In the genomic region with DNA sequence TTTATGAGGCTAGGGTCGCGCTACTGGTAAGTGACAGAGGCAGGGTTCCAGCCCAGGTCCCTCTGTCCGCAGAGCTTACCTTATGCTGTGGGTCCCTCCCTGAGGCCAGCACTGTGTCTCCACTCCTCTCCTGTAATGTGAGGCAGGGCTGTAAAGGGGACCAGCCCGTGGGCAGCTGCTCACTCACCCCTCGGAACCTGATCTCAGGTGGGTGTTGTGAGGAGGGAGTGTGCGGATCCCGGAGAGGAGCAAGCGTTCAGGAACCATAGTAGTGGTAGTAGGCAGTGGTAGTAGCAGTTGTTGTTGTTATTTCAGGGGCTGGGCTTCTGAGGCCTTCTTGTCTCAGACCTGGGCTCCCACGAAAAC, we compare ENCODE assay signal across 8 cellular contexts. TPM values are rescaled to one million over a fixed set of nuclear protein-coding genes. Genes with fewer than 3 reads are reported as not detected.
DNase-seq lines count a peak whose midpoint lies in the region; ATAC-seq and TF ChIP-seq lines count a peak whose summit lies in the region.

No MANE protein-coding gene starts in this region.

- H3K4me3 ChIP-seq in testis = no peak overlapping the region

- no peaks in the 10 kb centered on the region for H3K9me3 ChIP-seq in testis

- peaks cover 8% of the 10 kb centered on the region for H3K27me3 Mint-ChIP-seq in activated T-helper 1 cell treated with anti-CD3 and anti-CD28 coated beads, Interleukin-12 subunit alpha, Interleukin-12 subunit beta, Interleukin-2, Interleukin-4 antibody, amounts not matched to agents 30 ng/mL and 10 ng/mL and 1 ng/mL, durations not matched to agents 14 hours and 24 hours and 36 hours (ENCODE audit: insufficient read depth)

- peaks cover 54% of the 10 kb centered on the region for H3K4me1 Mint-ChIP-seq in activated T-helper 1 cell treated with anti-CD3 and anti-CD28 coated beads, Interleukin-12 subunit alpha, Interleukin-12 subunit beta, Interleukin-2, Interleukin-4 antibody, amounts not matched to agents 30 ng/mL and 10 ng/mL and 1 ng/mL, durations not matched to agents 14 hours and 24 hours and 36 hours (ENCODE audit: low read depth)

- intact Hi-C loops in activated T-helper 1 cell treated with anti-CD3 and anti-CD28 coated beads, Interleukin-12 subunit alpha, Interleukin-12 subunit beta, Interleukin-2, Interleukin-4 antibody, amounts not matched to agents 30 ng/mL and 10 ng/mL and 1 ng/mL, durations not matched to agents 14 hours and 24 hours and 36 hours (cut with micrococcal nuclease) = loop anchor here (2.0 to 10.0 kb wide), 7 partner anchors 381 to 1594 kb away; partner anchors contain the start of genes AGO1, FHL3, MTF1 and MYCBP
- intact Hi-C loops in left colon (cut with DNase I, micrococcal nuclease) = loop anchor here in 1 of 2 donors (10.0 kb wide), 1 partner anchor 1081 kb away; the partner anchor contains the start of gene LSM10
- intact Hi-C loops in testis (cut with DNase I; ENCODE audit: low total_unique reads) = no loop called here

- H3K36me3 Mint-ChIP-seq in activated T-helper 1 cell treated with anti-CD3 and anti-CD28 coated beads, Interleukin-12 subunit alpha, Interleukin-12 subunit beta, Interleukin-2, Interleukin-4 antibody, amounts not matched to agents 30 ng/mL and 10 ng/mL and 1 ng/mL, durations not matched to agents 14 hours and 24 hours and 36 hours (ENCODE audit: low read depth) = peaks cover 55% of the 10 kb centered on the region

- H3K27ac ChIP-seq in testis = peak overlapping the region; percentile 75 to 94

- no peak for ATAC-seq in left colon

- H3K9me3 Mint-ChIP-seq in activated T-helper 1 cell treated with anti-CD3 and anti-CD28 coated beads, Interleukin-12 subunit alpha, Interleukin-12 subunit beta, Interleukin-2, Interleukin-4 antibody, amounts not matched to agents 30 ng/mL and 10 ng/mL and 1 ng/mL, durations not matched to agents 14 hours and 24 hours and 36 hours = no peaks in the 10 kb centered on the region

- H3K4me1 ChIP-seq in testis = peaks cover 64% of the 10 kb centered on the region

- no peak for TF ChIP-seq CTCF in testis (IDR thresholded peaks at IDR 0.05)

- peak overlapping the region; percentile 97 for H3K27ac Mint-ChIP-seq in activated T-helper 1 cell treated with anti-CD3 and anti-CD28 coated beads, Interleukin-12 subunit alpha, Interleukin-12 subunit beta, Interleukin-2, Interleukin-4 antibody, amounts not matched to agents 30 ng/mL and 10 ng/mL and 1 ng/mL, durations not matched to agents 14 hours and 24 hours and 36 hours

- H3K27me3 ChIP-seq in testis = no peaks in the 10 kb centered on the region

- WGBS in testis, 2 donors = 79 to 94% methylated on average over 8 to 9 of the region's 9 CpGs

- H3K4me3 Mint-ChIP-seq in activated T-helper 1 cell treated with anti-CD3 and anti-CD28 coated beads, Interleukin-12 subunit alpha, Interleukin-12 subunit beta, Interleukin-2, Interleukin-4 antibody, amounts not matched to agents 30 ng/mL and 10 ng/mL and 1 ng/mL, durations not matched to agents 14 hours and 24 hours and 36 hours = peak overlapping the region; percentile 100

- peak; percentile 7 to 9 for DNase-seq in activated CD4-positive, alpha-beta T cell treated with anti-CD3 and anti-CD28 coated beads for 4 hours
- DNase-seq in activated CD4-positive, alpha-beta T cell treated with anti-CD3 and anti-CD28 coated beads for 1 hour = no peak
- no peak for DNase-seq in activated T-helper 1 cell treated with anti-CD3 and anti-CD28 coated beads, Interleukin-12 subunit alpha, Interleukin-12 subunit beta, Interleukin-2, Interleukin-4 antibody, amounts not matched to agents 30 ng/mL and 10 ng/mL and 1 ng/mL, durations not matched to agents 14 hours and 24 hours and 36 hours (ENCODE audit: low spot score)
- DNase-seq in left colon (peak; percentile 31), testis (no peak), NCI-H2227 treated with DMSO at 0.1 percent for 48 hours (lab: John Stamatoyannopoulos, UW) (no peak), SIG-M5 treated with dmso at 0.1 percent for 504 hours (lab: John Stamatoyannopoulos, UW; ENCODE audit: unreplicated experiment) (no peak), inferior parietal cortex (ENCODE audit: extremely low spot score) (no peak)

- TF ChIP-seq POLR2A in testis (IDR thresholded peaks at IDR 0.05) = no peak

- no peaks in the 10 kb centered on the region for H3K36me3 ChIP-seq in testis (ENCODE audit: low read depth, missing control alignments)

RNA-seq across cellular contexts. Expression of gene ZC3H12A, which starts 1.7 kb away (rescaled TPM):
- total RNA-seq in activated T-helper 1 cell treated with anti-CD3 and anti-CD28 coated beads, Interleukin-12 subunit alpha, Interleukin-12 subunit beta, Interleukin-2, Interleukin-4 antibody, amounts not matched to agents 30 ng/mL and 10 ng/mL and 1 ng/mL, durations not matched to agents 14 hours and 24 hours and 36 hours = 40.4 and 44.0 TPM in 2 replicates
- total RNA-seq in left colon (10 to 100 TPM; 24.0 to 61.6 TPM), testis (1 to 10 TPM; 8.2 to 9.0 TPM)
- polyA plus RNA-seq in testis (ENCODE audit: insufficient read depth, low read depth, low replicate concordance) = 6.3 TPM

RNA-seq across cellular contexts. Expression of gene MEAF6, which starts 38.5 kb away (rescaled TPM):
- 102 and 103 TPM in 2 replicates for total RNA-seq in activated T-helper 1 cell treated with anti-CD3 and anti-CD28 coated beads, Interleukin-12 subunit alpha, Interleukin-12 subunit beta, Interleukin-2, Interleukin-4 antibody, amounts not matched to agents 30 ng/mL and 10 ng/mL and 1 ng/mL, durations not matched to agents 14 hours and 24 hours and 36 hours
- total RNA-seq in left colon (10 to 100 TPM; 38.1 to 41.4 TPM), testis (100 to 1,000 TPM; 134 to 140 TPM)
- 132 TPM for polyA plus RNA-seq in testis (ENCODE audit: insufficient read depth, low read depth, low replicate concordance)

Comparison
In these comparisons a context has a peak if more than half of its experiments do, and no peak if none do; other contexts are left out.
1. DNase-seq: peak in activated CD4-positive, alpha-beta T cell treated with anti-CD3 and anti-CD28 coated beads for 4 hours (2 of 2) and left colon (2 of 2); none in activated CD4-positive, alpha-beta T cell treated with anti-CD3 and anti-CD28 coated beads for 1 hour (single experiment), activated T-helper 1 cell treated with anti-CD3 and anti-CD28 coated beads, Interleukin-12 subunit alpha, Interleukin-12 subunit beta, Interleukin-2, Interleukin-4 antibody, amounts not matched to agents 30 ng/mL and 10 ng/mL and 1 ng/mL, durations not matched to agents 14 hours and 24 hours and 36 hours (single experiment), testis (single experiment), NCI-H2227 treated with DMSO at 0.1 percent for 48 hours (single experiment), SIG-M5 treated with dmso at 0.1 percent for 504 hours (single experiment) and inferior parietal cortex (single experiment).